Comparison of ENCODE assay signal across 7 cellular contexts in genomic region chr12:30794591-30795409, GRCh38. TPM values are rescaled to one million over a fixed set of nuclear protein-coding genes. Genes with fewer than 3 reads are reported as not detected.
DNase-seq lines count a peak whose midpoint lies in the region; ATAC-seq and TF ChIP-seq lines count a peak whose summit lies in the region.

No MANE protein-coding gene starts in this region.

- RAD21 ChIA-PET in HCT116 (lab: Charles Lee; ENCODE audit: low non-redundant PET in 1 of 2, low total read pairs in 2 of 2, uncharacterized antibody in 2 of 2, unreplicated experiment in 2 of 2), result interaction anchor here (0.6 to 1.5 kb wide), 2 partner anchors 38 to 40 kb away, joined by 3 to 4 read pairs; partner anchors contain the start of gene CAPRIN2 (in 1 of the 2)

- H3K27ac ChIP-seq in HCT116 (ENCODE audit: low read depth, low read length), result peak overlapping the region; percentile 99
- H3K27ac ChIP-seq in RWPE1, result peak overlapping the region; percentile 100
- no peak overlapping the region for H3K27ac ChIP-seq in effector memory CD4-positive, alpha-beta T cell (ENCODE audit: insufficient read depth, low read length, poor library complexity, severe bottlenecking)

- H3K9me3 ChIP-seq in HCT116 (ENCODE audit: control insufficient read depth in 1 of 2, insufficient read depth in 1 of 2, low read depth in 1 of 2, low read length in 2 of 2), result no peaks in the 10 kb centered on the region
- H3K9me3 ChIP-seq in effector memory CD4-positive, alpha-beta T cell (ENCODE audit: control insufficient read depth, low read length), result no peaks in the 10 kb centered on the region

- peaks cover 62 to 68% (median 62%) of the 10 kb centered on the region in 3 donors for H3K27me3 Mint-ChIP-seq in naive B cell

- peak overlapping the region in 1 of 6 donors; percentile 2 for H3K27ac Mint-ChIP-seq in naive B cell

- H3K4me1 Mint-ChIP-seq in naive B cell, result peaks cover 7 to 12% (median 12%) of the 10 kb centered on the region in 3 donors

- H3K27me3 ChIP-seq in HCT116 (ENCODE audit: insufficient read depth, low read length), result no peaks in the 10 kb centered on the region
- peaks cover 20% of the 10 kb centered on the region for H3K27me3 ChIP-seq in effector memory CD4-positive, alpha-beta T cell (replicated peaks; ENCODE audit: control insufficient read depth, insufficient read depth, low read length, poor library complexity, severe bottlenecking)

- ATAC-seq in HCT116, result peak; percentile 74
- ATAC-seq in naive B cell (ENCODE audit: low read depth in 2 of 2), result no peak
- no peak for ATAC-seq in GM21447 (IDR thresholded peaks at IDR 0.05; ENCODE audit: unreplicated experiment)
- no peak for ATAC-seq in HG03097 (IDR thresholded peaks at IDR 0.05; ENCODE audit: low FRiP score, unreplicated experiment)
- ATAC-seq in GM18873 (IDR thresholded peaks at IDR 0.05; ENCODE audit: low FRiP score, unreplicated experiment), result no peak

- CTCF ChIA-PET in HCT116 (lab: Charles Lee) (interaction anchor here (1.3 kb wide), 1 partner anchor 1275 kb away, joined by 4 read pairs; no protein-coding TSS in a partner anchor), RWPE1 (lab: Yijun Ruan, JAX) (interaction anchor here (2.3 kb wide), 1 partner anchor 40 kb away, joined by 10 read pairs; the partner anchor contains the start of gene CAPRIN2)

- H3K36me3 ChIP-seq in HCT116 (ENCODE audit: control insufficient read depth in 1 of 2, insufficient read depth in 2 of 2, low read length in 2 of 2), result peaks cover 0 to 2% of the 10 kb centered on the region in 2 experiments; a peak in 1 of 4 replicates
- H3K36me3 ChIP-seq in effector memory CD4-positive, alpha-beta T cell (ENCODE audit: control insufficient read depth, insufficient read depth, low read length), result no peaks in the 10 kb centered on the region

- peak; percentile 44 for TF ChIP-seq RAD21 in HCT116 (IDR thresholded peaks at IDR 0.05; ENCODE audit: low read depth)

- peak overlapping the region in 7 of 8 donors; percentile 11 to 81 (median 68) for H3K4me3 Mint-ChIP-seq in naive B cell

- H4K20me1 ChIP-seq in HCT116 (ENCODE audit: insufficient read depth), result no peaks in the 10 kb centered on the region

- peak overlapping the region; percentile 75 to 76 for H3K4me3 ChIP-seq in HCT116 (replicated peaks in 1 of 2; ENCODE audit: low read depth in 1 of 2, low read length in 2 of 2)
- H3K4me3 ChIP-seq in effector memory CD4-positive, alpha-beta T cell (ENCODE audit: insufficient read depth, low read depth, low read length, poor library complexity, severe bottlenecking), result peak overlapping the region; percentile 43

- H3K4me2 ChIP-seq in HCT116 (ENCODE audit: low read length), result peak overlapping the region; percentile 96

- H2AFZ ChIP-seq in HCT116 (ENCODE audit: low read depth, low read length, poor library complexity, severe bottlenecking), result peak overlapping the region; percentile 23

- H3K4me1 ChIP-seq in HCT116 (ENCODE audit: control insufficient read depth in 1 of 2, insufficient read depth in 2 of 2, low read length in 2 of 2), result peaks cover 30 to 61% of the 10 kb centered on the region in 2 experiments
- H3K4me1 ChIP-seq in effector memory CD4-positive, alpha-beta T cell (ENCODE audit: control insufficient read depth, insufficient read depth, low read length, poor library complexity, severe bottlenecking), result peaks cover 13% of the 10 kb centered on the region

- no peaks in the 10 kb centered on the region for H3K9me3 Mint-ChIP-seq in naive B cell

- POLR2A ChIA-PET in HCT116 (lab: Charles Lee), result interaction anchor here (0.6 to 3.4 kb wide), 3 partner anchors 40 to 940 kb away, joined by 3 to 27 read pairs (median 3); partner anchors contain the start of gene CAPRIN2
- POLR2A ChIA-PET in RWPE1 (lab: Yijun Ruan, JAX; ENCODE audit: low non-redundant PET), result interaction anchor here (0.5 kb wide), 1 partner anchor 60 kb away, joined by 4 read pairs; no protein-coding TSS in a partner anchor

- H3K9me2 ChIP-seq in HCT116 (ENCODE audit: insufficient read depth), result no peaks in the 10 kb centered on the region

- intact Hi-C loops in HCT116 (cut with micrococcal nuclease), result loop anchor here (1.0 to 5.0 kb wide), 2 partner anchors 39 to 97 kb away; partner anchors contain the start of gene IPO8

- peaks cover 5% of the 10 kb centered on the region; the same call in 1 of the 2 replicates for H3K79me2 ChIP-seq in HCT116 (ENCODE audit: insufficient read depth, low read length)

- peak overlapping the region; percentile 82 for H3K9ac ChIP-seq in HCT116 (ENCODE audit: low read length)

- BruUV-seq in HCT116 (replicated peaks; lab: Mats Ljungman, UMichigan), result TSS peak; percentile 91

- peak; percentile 94 for DNase-seq in HCT116 (ENCODE audit: low read depth, low spot score)
- DNase-seq in RWPE1 (ENCODE audit: low spot score), result peak; percentile 97
- no peak for DNase-seq in effector memory CD4-positive, alpha-beta T cell
- no peak for DNase-seq in naive B cell

- no peak for TF ChIP-seq CTCF in HCT116 (IDR thresholded peaks at IDR 0.05 in 2 of 3, conservative IDR thresholded peaks at IDR 0.05 in 1 of 3; ENCODE audit: borderline replicate concordance in 1 of 3, insufficient read depth in 1 of 3, low read depth in 2 of 3, low read length in 2 of 3)
- TF ChIP-seq CTCF in RWPE1 (conservative IDR thresholded peaks at IDR 0.05; ENCODE audit: low read depth), result no peak

- H3K36me3 Mint-ChIP-seq in naive B cell, result no peaks in the 10 kb centered on the region

- TF ChIP-seq POLR2A in HCT116 (IDR thresholded peaks at IDR 0.05; ENCODE audit: borderline replicate concordance, extremely low read depth, insufficient read depth, insufficient read length), result peak; percentile 17

TF ChIP-seq in HCT116, 20 proteins besides CTCF, POLR2A, EP300 and RAD21 (continues in another document):
- TF ChIP-seq CEBPB (IDR thresholded peaks at IDR 0.05; ENCODE audit: low read depth) (peak; percentile 83), REST (IDR thresholded peaks at IDR 0.05; ENCODE audit: low read depth) (no peak), SP1 (IDR thresholded peaks at IDR 0.05; ENCODE audit: low read depth) (peak; percentile 96), TCF7L2 (IDR thresholded peaks at IDR 0.05; ENCODE audit: borderline replicate concordance, extremely low read depth, insufficient read depth, insufficient read length) (no peak), SRF (IDR thresholded peaks at IDR 0.05; ENCODE audit: low read depth) (peak; percentile 93), SIN3A (IDR thresholded peaks at IDR 0.05; ENCODE audit: low read depth) (peak; percentile 89), FOSL1 (IDR thresholded peaks at IDR 0.05; ENCODE audit: low read depth) (peak; percentile 90), EGR1 (IDR thresholded peaks at IDR 0.05; ENCODE audit: low read depth) (peak; percentile 97), YY1 (IDR thresholded peaks at IDR 0.05; ENCODE audit: extremely low read depth, insufficient replicate concordance, low read depth, low read length) (peak; percentile 63), EZH2 (IDR thresholded peaks at IDR 0.05) (no peak), JUND (IDR thresholded peaks at IDR 0.05) (peak; percentile 94), CBX3 (IDR thresholded peaks at IDR 0.05; ENCODE audit: low read depth) (peak; percentile 86; the same call in 1 of the 2 replicates), ELF1 (IDR thresholded peaks at IDR 0.05; ENCODE audit: borderline replicate concordance, low read depth) (no peak), ATF3 (IDR thresholded peaks at IDR 0.05) (no peak), ZFX (IDR thresholded peaks at IDR 0.05) (no peak), MAX (IDR thresholded peaks at IDR 0.05) (peak; percentile 91), POLR2AphosphoS5 (IDR thresholded peaks at IDR 0.05; ENCODE audit: low read depth, low read length) (no peak; the same call in 1 of the 2 replicates)

RNA-seq across cellular contexts. Expression of gene CAPRIN2, which starts 40.0 kb away (rescaled TPM):
- total RNA-seq in HCT116 (2021; ENCODE audit: unreplicated experiment), result 30.8 TPM
- 19.0 and 24.0 TPM in 2 replicates for polyA plus RNA-seq in HCT116 (2012)
- 10 to 100 TPM in 3 of 6 donors, 1 to 10 TPM in 2, not detected in 1; 5.1 to 12.8 (median 10.1) TPM for polyA plus RNA-seq in naive B cell (ENCODE audit: low read depth in 6 of 6)

Comparison
In these comparisons a context has a peak if more than half of its experiments do, and no peak if none do; other contexts are left out.
1. DNase-seq: peak in HCT116 (single experiment) and RWPE1 (single experiment); none in effector memory CD4-positive, alpha-beta T cell (0 of 3) and naive B cell (single experiment).